Comparison of ENCODE assay signal across 18 cellular contexts in the genomic region with DNA sequence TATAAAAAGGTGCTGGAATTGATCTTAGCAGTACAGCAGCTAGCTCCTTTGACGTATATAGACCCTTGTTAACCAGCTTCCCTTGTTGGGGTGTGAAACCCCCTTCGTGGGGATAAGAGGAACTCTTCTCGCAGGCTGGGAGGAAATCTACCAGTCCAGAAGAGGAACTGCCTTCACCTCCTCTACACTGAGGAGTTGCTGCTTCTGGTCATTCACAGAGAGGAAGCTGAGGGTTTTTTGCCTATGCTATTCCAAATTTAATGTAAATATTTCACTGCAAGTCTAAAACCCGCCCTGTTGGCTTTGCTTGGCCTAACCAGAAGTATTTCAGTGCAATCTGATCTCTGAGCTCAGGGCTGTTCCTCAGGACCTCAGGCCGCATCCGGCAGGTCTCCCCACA.
A peak's percentile ranks its signal among the peaks of the same experiment; 100 is the strongest.
DNase-seq lines count a peak whose midpoint lies in the region; ATAC-seq and TF ChIP-seq lines count a peak whose summit lies in the region.
"Had no signal": no experiment of that assay in that cellular context is flagged by ENCODE, and none has a peak within 500 bp of the region (broad histone marks: within the 10 kb centered on the region; RNA-seq: fewer than 3 reads in every experiment).

No MANE protein-coding gene starts in this region.

- no peaks in the 10 kb centered on the region for H3K9me3 Mint-ChIP-seq in MCF 10A (ENCODE audit: unreplicated experiment)
- H3K9me3 Mint-ChIP-seq: neural progenitor cell had no signal

- no peaks in the 10 kb centered on the region for H3K36me3 ChIP-seq in breast epithelium
- H3K36me3 ChIP-seq in upper lobe of left lung, result no peaks in the 10 kb centered on the region
- H3K36me3 ChIP-seq: neural progenitor cell, right atrium auricular region, SJSA1 had no signal

- TF ChIP-seq POLR2A in breast epithelium (IDR thresholded peaks at IDR 0.05) (no peak), upper lobe of left lung (IDR thresholded peaks at IDR 0.05) (no peak)

- no peaks in the 10 kb centered on the region for H3K9me3 ChIP-seq in breast epithelium
- H3K9me3 ChIP-seq in upper lobe of left lung, result no peaks in the 10 kb centered on the region
- H3K9me3 ChIP-seq: right atrium auricular region, SJSA1 had no signal

- no peaks in the 10 kb centered on the region for H3K27me3 ChIP-seq in breast epithelium
- H3K27me3 ChIP-seq in upper lobe of left lung, result no peaks in the 10 kb centered on the region
- H3K27me3 ChIP-seq: foreskin keratinocyte, neural progenitor cell, right atrium auricular region, SJSA1 had no signal

- no peaks in the 10 kb centered on the region for H3K36me3 Mint-ChIP-seq in MCF 10A (ENCODE audit: insufficient read depth, unreplicated experiment)
- H3K36me3 Mint-ChIP-seq: neural progenitor cell had no signal

- no peak overlapping the region for H3K27ac Mint-ChIP-seq in MCF 10A (ENCODE audit: low read depth, unreplicated experiment)
- H3K27ac Mint-ChIP-seq: CD8-positive, alpha-beta memory T cell; neural progenitor cell had no signal

- intact Hi-C loops in breast epithelium (cut with DNase I; ENCODE audit: low total_unique reads), result no loop called here
- intact Hi-C loops in MCF 10A (cut with micrococcal nuclease), result no loop called here

- peaks cover 18% of the 10 kb centered on the region for H3K4me1 Mint-ChIP-seq in MCF 10A (ENCODE audit: insufficient read depth, unreplicated experiment)

- H3K4me3 ChIP-seq in breast epithelium (no peak overlapping the region), upper lobe of left lung (no peak overlapping the region)
- H3K4me3 ChIP-seq: lung, neural progenitor cell, right atrium auricular region, SJSA1 had no signal

- DNase-seq in breast epithelium (ENCODE audit: low spot score in 2 of 2) (no peak), MCF 10A (ENCODE audit: unreplicated experiment) (no peak), OCI-M1 (lab: John Stamatoyannopoulos, UW) (peak; percentile 8), left kidney (ENCODE audit: low read depth, low spot score) (peak; percentile 50), upper lobe of left lung (no peak), DMS 273 (lab: John Stamatoyannopoulos, UW; ENCODE audit: unreplicated experiment) (no peak), SW480 (ENCODE audit: low spot score) (no peak)
- DNase-seq: activated CD8-positive, alpha-beta memory T cell treated with anti-CD3 and anti-CD28 coated beads for 24 hours; activated effector memory CD4-positive, alpha-beta T cell treated with Interleukin-2 at 50 U/mL for 16 hours; CD8-positive, alpha-beta memory T cell; foreskin keratinocyte; NCI-H1092 treated with DMSO at 0.1 percent for 48 hours; stimulated activated CD4-positive, alpha-beta T cell treated with anti-CD3 and anti-CD28 coated beads, Interleukin-1b, Interleukin-23, amount 100 ng/mL, for 48 hours had no signal

- H3K27me3 Mint-ChIP-seq in MCF 10A (ENCODE audit: insufficient read depth, unreplicated experiment), result peaks cover 8% of the 10 kb centered on the region
- H3K27me3 Mint-ChIP-seq: CD8-positive, alpha-beta memory T cell had no signal

- no peak for TF ChIP-seq EP300 in upper lobe of left lung (IDR thresholded peaks at IDR 0.05)

- ATAC-seq in upper lobe of left lung (ENCODE audit: low FRiP score in 2 of 2) (peak in 1 of 2 donors; percentile 55), HG03342 (IDR thresholded peaks at IDR 0.05; ENCODE audit: unreplicated experiment) (no peak)
- ATAC-seq: foreskin keratinocyte had no signal

- no peak overlapping the region for H3K4me3 Mint-ChIP-seq in MCF 10A (ENCODE audit: unreplicated experiment)
- H3K4me3 Mint-ChIP-seq: CD8-positive, alpha-beta memory T cell; neural progenitor cell had no signal

- 43 to 54% methylated on average over 6 of the region's 6 CpGs for WGBS in upper lobe of left lung, 2 donors

- CTCF ChIA-PET in MCF 10A (lab: Yijun Ruan, JAX), result no interaction called here

- TF ChIP-seq CTCF in breast epithelium (IDR thresholded peaks at IDR 0.05) (no peak), MCF 10A (IDR thresholded peaks at IDR 0.05; ENCODE audit: unreplicated experiment) (no peak), upper lobe of left lung (IDR thresholded peaks at IDR 0.05) (no peak)

- H3K27ac ChIP-seq in breast epithelium (peak overlapping the region; percentile 70 to 76), upper lobe of left lung (peak overlapping the region in 3 of 4 donors; percentile 13 to 48 (median 41))
- H3K27ac ChIP-seq: foreskin keratinocyte, neural progenitor cell, SJSA1 had no signal

- H3K4me1 ChIP-seq in breast epithelium (peaks cover 2 to 18% of the 10 kb centered on the region in 2 donors), upper lobe of left lung (peaks cover 26 to 60% (median 46%) of the 10 kb centered on the region in 4 donors)
- H3K4me1 ChIP-seq: neural progenitor cell had no signal

- no TSS peak for BruUV-seq in MCF 10A (replicated peaks; lab: Mats Ljungman, UMichigan)

- POLR2A ChIA-PET in MCF 10A (lab: Yijun Ruan, JAX), result interaction anchor here (0.6 to 1.0 kb wide), 2 partner anchors 96 to 146 kb away, joined by 3 read pairs; no protein-coding TSS in a partner anchor

Comparison
In these comparisons a context has a peak if more than half of its experiments do, and no peak if none do; other contexts are left out.
1. DNase-seq: peak in OCI-M1 (single experiment) and left kidney (single experiment); none in breast epithelium (0 of 2), MCF 10A (single experiment), upper lobe of left lung (0 of 2), DMS 273 (single experiment) and SW480 (single experiment).